In genomic region chr6:106360410-106360988, GRCh38 we compare ENCODE assay signal across 8 cellular contexts. TPM values are rescaled to one million over a fixed set of nuclear protein-coding genes. Genes with fewer than 3 reads are reported as not detected.
DNase-seq lines count a peak whose midpoint lies in the region; ATAC-seq and TF ChIP-seq lines count a peak whose summit lies in the region.

TSS of gene CRYBG1 (plus strand) at chr6:106360717. CDS start at chr6:106360909, 192 bp downstream.

- H3K79me2 ChIP-seq in PC-9 (ENCODE audit: low read depth), result no peaks in the 10 kb centered on the region; the same call in 1 of the 2 replicates

- intact Hi-C loops in PC-9 (cut with micrococcal nuclease; ENCODE audit: unreplicated experiment), result loop anchor here (1.0 to 5.0 kb wide), 5 partner anchors 21 to 637 kb away; no protein-coding TSS in a partner anchor
- intact Hi-C loops in testis (cut with DNase I; ENCODE audit: low total_unique reads), result no loop called here

- no peaks in the 10 kb centered on the region for H3F3A ChIP-seq in PC-9 (ENCODE audit: insufficient read depth, low read depth)

- DNase-seq in SKM-1 treated with dmso at 0.1 percent for 144 hours (lab: John Stamatoyannopoulos, UW; ENCODE audit: unreplicated experiment) (peak; percentile 48), SKM-1 (lab: John Stamatoyannopoulos, UW; ENCODE audit: unreplicated experiment) (no peak), PC-9 (peak; percentile 75 to 94), fibroblast of villous mesenchyme (ENCODE audit: low read depth) (peak; percentile 12), testis (peak; percentile 76)
- DNase-seq in activated T-helper 1 cell treated with anti-CD3 and anti-CD28 coated beads, Interleukin-2, amount 50 U/mL, for 16 hours (ENCODE audit: low read depth in 1 of 2, low spot score in 1 of 2), result peak; percentile 45 to 58

- no peaks in the 10 kb centered on the region for H3K9me2 ChIP-seq in PC-9 (ENCODE audit: insufficient read depth)

- H2AFZ ChIP-seq in PC-9 (peak within 1 kb of the TSS; percentile 94), neuron (ENCODE audit: low read depth, low read length) (peak within 1 kb of the TSS; percentile 33)

- TF ChIP-seq POLR2A in testis (IDR thresholded peaks at IDR 0.05), result no peak

- no peaks in the 10 kb centered on the region for H3K9me3 ChIP-seq in PC-9 (ENCODE audit: insufficient read depth, low read depth)
- no peaks in the 10 kb centered on the region for H3K9me3 ChIP-seq in neuron (ENCODE audit: low read length)
- no peaks in the 10 kb centered on the region for H3K9me3 ChIP-seq in testis

- H3K36me3 ChIP-seq in PC-9 (ENCODE audit: low read depth) (no peaks in the 10 kb centered on the region), neuron (ENCODE audit: insufficient read depth, low read length) (no peaks in the 10 kb centered on the region), testis (ENCODE audit: low read depth, missing control alignments) (no peaks in the 10 kb centered on the region)

- BruUV-seq in PC-9 (replicated peaks; lab: Mats Ljungman, UMichigan), result no TSS peak

- POLR2A ChIA-PET in PC-9 (lab: Charles Lee; ENCODE audit: unreplicated experiment), result interaction anchor here (1.0 kb wide), 1 partner anchor 21 kb away, joined by 5 read pairs; no protein-coding TSS in a partner anchor

- H3K27ac ChIP-seq in PC-9 (peak within 1 kb of the TSS; percentile 34; the same call in 1 of the 2 replicates), testis (no peak within 1 kb of the TSS)

- TF ChIP-seq CTCF in PC-9 (conservative IDR thresholded peaks at IDR 0.05), result peak; percentile 93
- peak; percentile 73 for TF ChIP-seq CTCF in fibroblast of villous mesenchyme (IDR thresholded peaks at IDR 0.05; ENCODE audit: insufficient read depth, low read depth, low read length)
- peak in 2 of 3 experiments; percentile 70 to 86 for TF ChIP-seq CTCF in testis (IDR thresholded peaks at IDR 0.05)

- H3K27me3 ChIP-seq in PC-9 (ENCODE audit: insufficient read depth, low read depth) (no peaks in the 10 kb centered on the region), neuron (ENCODE audit: insufficient read depth, low read length) (peaks cover 24% of the 10 kb centered on the region), testis (no peaks in the 10 kb centered on the region)

- H3K4me2 ChIP-seq in PC-9, result peak within 1 kb of the TSS; percentile 85

- H4K20me1 ChIP-seq in PC-9 (ENCODE audit: insufficient read depth), result no peaks in the 10 kb centered on the region

- ATAC-seq in HG03469 (IDR thresholded peaks at IDR 0.05; ENCODE audit: unreplicated experiment), result peak; percentile 50

- H3K4me1 ChIP-seq in PC-9 (replicated peaks; ENCODE audit: insufficient read depth) (peaks cover 11% of the 10 kb centered on the region), neuron (ENCODE audit: insufficient read depth, low read length) (no peaks in the 10 kb centered on the region), testis (no peaks in the 10 kb centered on the region)

- CTCF ChIA-PET in PC-9 (lab: Charles Lee), result interaction anchor here (0.6 to 1.3 kb wide), 9 partner anchors 21 to 1537 kb away, joined by 3 to 7 read pairs (median 4); no protein-coding TSS in a partner anchor

- 1% methylated on average over 38 of the region's 66 CpGs; no CpG with 5 or more reads in 1 of the 2 donors for WGBS in testis, 2 donors

- peak within 1 kb of the TSS; percentile 86 for H3K4me3 ChIP-seq in PC-9
- H3K4me3 ChIP-seq in fibroblast of villous mesenchyme (ENCODE audit: low read depth, low read length), result peak within 1 kb of the TSS; percentile 40
- peak within 1 kb of the TSS; percentile 25 for H3K4me3 ChIP-seq in neuron (ENCODE audit: low read length)
- H3K4me3 ChIP-seq in testis, result peak within 1 kb of the TSS; percentile 43 to 47

RNA-seq across cellular contexts. Expression of gene CRYBG1, which starts in this region (rescaled TPM):
- 42.7 and 49.3 TPM in 2 replicates for total RNA-seq in PC-9 (2021)
- 8.1 and 15.5 TPM in 2 replicates for total RNA-seq in fibroblast of villous mesenchyme
- 1 to 10 TPM; 4.8 to 7.8 TPM for total RNA-seq in testis
- 16.5 TPM for polyA plus RNA-seq in testis (ENCODE audit: insufficient read depth, low read depth, low replicate concordance)

Comparison
In these comparisons a context has a peak if more than half of its experiments do, and no peak if none do; other contexts are left out.
1. H3K4me3 ChIP-seq: peak in every context shown above with its lines; median percentile 86 in PC-9; 45 in testis; 40 in fibroblast of villous mesenchyme; 25 in neuron.